ENCODE assay signal across 9 cellular contexts in the genomic region with DNA sequence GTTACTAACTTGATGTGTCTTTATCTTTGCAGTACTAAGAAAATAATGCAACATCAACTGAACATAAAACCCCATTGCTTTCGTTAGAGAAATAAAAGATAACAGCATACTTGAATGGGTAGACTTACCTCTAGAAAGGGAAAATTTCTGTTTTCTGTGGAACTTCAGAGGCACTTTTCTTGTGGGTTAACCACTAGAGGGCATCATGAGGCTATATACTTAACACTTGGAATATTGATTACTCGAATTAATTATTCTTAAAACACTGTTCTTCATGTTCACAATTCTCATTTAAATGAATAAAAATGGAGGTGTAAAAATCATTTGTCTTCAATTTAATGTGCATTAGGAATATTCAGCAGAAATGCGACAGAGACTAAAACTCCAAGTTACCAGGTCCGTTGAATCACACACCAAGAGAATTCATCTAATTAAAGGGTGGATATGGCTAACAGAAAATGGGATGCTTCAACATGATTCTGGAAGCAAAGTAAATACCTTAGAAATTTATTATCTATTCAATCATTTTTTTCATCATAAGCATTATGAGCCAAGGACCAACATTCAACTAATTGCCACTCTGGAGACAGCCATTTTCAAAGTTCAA.
DNase-seq lines count a peak whose midpoint lies in the region; ATAC-seq and TF ChIP-seq lines count a peak whose summit lies in the region.
"Had no signal": no experiment of that assay in that cellular context is flagged by ENCODE, and none has a peak within 500 bp of the region (broad histone marks: within the 10 kb centered on the region; RNA-seq: fewer than 3 reads in every experiment).

No MANE protein-coding gene starts in this region.

- H3K9me2 ChIP-seq in DOHH2 (replicated peaks; ENCODE audit: control insufficient read depth, low read length) (no peaks in the 10 kb centered on the region), Loucy (replicated peaks; ENCODE audit: low read depth, low read length) (no peaks in the 10 kb centered on the region)

- DNase-seq in astrocyte of the hippocampus (ENCODE audit: low read depth, low spot score) (peak; percentile 59), lung microvascular endothelial cell (ENCODE audit: low read depth in 2 of 2) (peak; percentile 50 to 59), retina (no peak)
- no peak for DNase-seq in activated naive CD4-positive, alpha-beta T cell treated with Interleukin-2 at 50 U/mL for 16 hours

- H3K4me1 ChIP-seq in DOHH2 (ENCODE audit: control insufficient read depth, low read length): no peaks in the 10 kb centered on the region
- no peaks in the 10 kb centered on the region for H3K4me1 ChIP-seq in Loucy (ENCODE audit: insufficient read depth, low read length, poor library complexity, severe bottlenecking)
- H3K4me1 ChIP-seq: SJCRH30 had no signal

- H3K4me3 ChIP-seq in DOHH2 (ENCODE audit: low read length): no peak overlapping the region
- H3K4me3 ChIP-seq in Loucy (ENCODE audit: low read length, poor library complexity, severe bottlenecking): no peak overlapping the region
- H3K4me3 ChIP-seq: SJCRH30 had no signal

- H3K4me2 ChIP-seq in DOHH2 (ENCODE audit: low read length): no peak overlapping the region
- no peak overlapping the region for H3K4me2 ChIP-seq in Loucy (ENCODE audit: low read depth, low read length, poor library complexity, severe bottlenecking)

- H3F3A ChIP-seq in DOHH2 (ENCODE audit: control insufficient read depth, insufficient read depth) (no peaks in the 10 kb centered on the region), Loucy (ENCODE audit: low read depth) (no peaks in the 10 kb centered on the region)

- peak; percentile 77 for TF ChIP-seq CTCF in DOHH2 (IDR thresholded peaks at IDR 0.05; ENCODE audit: low read depth, low read length, poor library complexity, severe bottlenecking)
- TF ChIP-seq CTCF in Loucy (conservative IDR thresholded peaks at IDR 0.05; ENCODE audit: low read length): peak; percentile 92

- H3K27me3 ChIP-seq in DOHH2 (ENCODE audit: control insufficient read depth, low read length) (no peaks in the 10 kb centered on the region), Loucy (ENCODE audit: insufficient read depth, low read length, poor library complexity, severe bottlenecking) (no peaks in the 10 kb centered on the region)
- H3K27me3 ChIP-seq: SJCRH30 had no signal

- no peak for ATAC-seq in HG03039 (IDR thresholded peaks at IDR 0.05; ENCODE audit: unreplicated experiment)
- no peak for ATAC-seq in HG02588 (IDR thresholded peaks at IDR 0.05; ENCODE audit: unreplicated experiment)

- H3K36me3 ChIP-seq in DOHH2 (ENCODE audit: control insufficient read depth, low read length) (no peaks in the 10 kb centered on the region), Loucy (ENCODE audit: insufficient read depth, low read length) (no peaks in the 10 kb centered on the region)
- H3K36me3 ChIP-seq: SJCRH30 had no signal

- H4K20me1 ChIP-seq in DOHH2 (ENCODE audit: control insufficient read depth, insufficient read depth, low read depth, low read length) (no peaks in the 10 kb centered on the region), Loucy (ENCODE audit: insufficient read depth, low read length, poor library complexity, severe bottlenecking) (no peaks in the 10 kb centered on the region)

- no peaks in the 10 kb centered on the region for H3K9me3 ChIP-seq in DOHH2 (ENCODE audit: control insufficient read depth, insufficient read depth, low read length)
- H3K9me3 ChIP-seq in Loucy (ENCODE audit: insufficient read depth, low read depth, low read length): no peaks in the 10 kb centered on the region
- H3K9me3 ChIP-seq: SJCRH30 had no signal

- H2AFZ ChIP-seq in Loucy (ENCODE audit: low read length): peak overlapping the region; percentile 38; the same call in 1 of the 2 replicates

- no peak overlapping the region for H3K27ac ChIP-seq in DOHH2 (ENCODE audit: low read depth, low read length)
- H3K27ac ChIP-seq: SJCRH30 had no signal

- no peak overlapping the region for H3K9ac ChIP-seq in Loucy (ENCODE audit: low read depth, low read length, poor library complexity, severe bottlenecking)

- H3K79me2 ChIP-seq in DOHH2 (ENCODE audit: control insufficient read depth, low read length): no peaks in the 10 kb centered on the region
- no peaks in the 10 kb centered on the region for H3K79me2 ChIP-seq in Loucy (ENCODE audit: insufficient read depth, low read length)

Comparison
In these comparisons a context has a peak if more than half of its experiments do, and no peak if none do; other contexts are left out.
1. DNase-seq: peak in astrocyte of the hippocampus (single experiment) and lung microvascular endothelial cell (2 of 2); none in activated naive CD4-positive, alpha-beta T cell treated with Interleukin-2 at 50 U/mL for 16 hours (single experiment) and retina (single experiment).